Comparison of ENCODE assay signal across 13 cellular contexts in genomic region chr20:31862157-31862470, GRCh38. TPM values are rescaled to one million over a fixed set of nuclear protein-coding genes. Genes with fewer than 3 reads are reported as not detected.
DNase-seq lines count a peak whose midpoint lies in the region; ATAC-seq and TF ChIP-seq lines count a peak whose summit lies in the region.
"Had no signal": no experiment of that assay in that cellular context is flagged by ENCODE, and none has a peak within 500 bp of the region (broad histone marks: within the 10 kb centered on the region; RNA-seq: fewer than 3 reads in every experiment).

No MANE protein-coding gene starts in this region.

- no peaks in the 10 kb centered on the region for H3K36me3 Mint-ChIP-seq in activated naive CD8-positive, alpha-beta T cell treated with anti-CD3 and anti-CD28 coated beads, Interleukin-2, amount 10 ng/mL, durations not matched to agents 7 days and 5 days

- no peaks in the 10 kb centered on the region for H3K9me3 ChIP-seq in DND-41 (ENCODE audit: insufficient read depth, low read length, severe bottlenecking)
- no peaks in the 10 kb centered on the region for H3K9me3 ChIP-seq in mesodermal cell (ENCODE audit: control insufficient read depth, low read length)
- no peaks in the 10 kb centered on the region for H3K9me3 ChIP-seq in A673 (ENCODE audit: low read depth, low read length, poor library complexity, severe bottlenecking)
- H3K9me3 ChIP-seq: SJCRH30 had no signal

- ATAC-seq in DND-41 (ENCODE audit: insufficient read depth, low read depth): no peak
- ATAC-seq in activated naive CD8-positive, alpha-beta T cell treated with anti-CD3 and anti-CD28 coated beads, Interleukin-2, amount 10 ng/mL, durations not matched to agents 7 days and 5 days (ENCODE audit: low read depth): no peak

- H3K27ac Mint-ChIP-seq in activated naive CD8-positive, alpha-beta T cell treated with anti-CD3 and anti-CD28 coated beads, Interleukin-2, amount 10 ng/mL, durations not matched to agents 7 days and 5 days: no peak overlapping the region
- H3K27ac Mint-ChIP-seq: HFFc6 had no signal

- no peak overlapping the region for H3K9ac ChIP-seq in DND-41 (ENCODE audit: low read depth, low read length)

- H3K27me3 Mint-ChIP-seq in activated naive CD8-positive, alpha-beta T cell treated with anti-CD3 and anti-CD28 coated beads, Interleukin-2, amount 10 ng/mL, durations not matched to agents 7 days and 5 days: peaks cover 36% of the 10 kb centered on the region

- no peak for TF ChIP-seq CTCF in 22Rv1 (IDR thresholded peaks at IDR 0.05)
- TF ChIP-seq CTCF in DND-41 (IDR thresholded peaks at IDR 0.05; ENCODE audit: borderline replicate concordance, extremely low read depth, low read length, poor library complexity, severe bottlenecking): no peak
- TF ChIP-seq CTCF in A673 (conservative IDR thresholded peaks at IDR 0.05; ENCODE audit: low read depth, low read length): no peak

- intact Hi-C loops in A673 (cut with micrococcal nuclease; ENCODE audit: unreplicated experiment): no loop called here

- CTCF ChIA-PET in A673 (lab: Charles Lee): no interaction called here

- H3K4me3 Mint-ChIP-seq in activated naive CD8-positive, alpha-beta T cell treated with anti-CD3 and anti-CD28 coated beads, Interleukin-2, amount 10 ng/mL, durations not matched to agents 7 days and 5 days: peak overlapping the region; percentile 64

- POLR2A ChIA-PET in activated naive CD8-positive, alpha-beta T cell treated with anti-CD3 and anti-CD28 coated beads, Interleukin-2, amount 10 ng/mL, durations not matched to agents 7 days and 5 days (lab: Charles Lee): interaction anchor here (0.7 kb wide), 1 partner anchor 18 kb away, joined by 6 read pairs; no protein-coding TSS in a partner anchor
- POLR2A ChIA-PET in A673 (lab: Charles Lee; ENCODE audit: low non-redundant PET): interaction anchor here (0.7 kb wide), 1 partner anchor 12 kb away, joined by 3 read pairs; no protein-coding TSS in a partner anchor

- peaks cover 20% of the 10 kb centered on the region for H3K4me1 ChIP-seq in DND-41 (ENCODE audit: insufficient read depth, low read length)
- peaks cover 9% of the 10 kb centered on the region for H3K4me1 ChIP-seq in mesodermal cell (ENCODE audit: control insufficient read depth, insufficient read depth, low read length, poor library complexity, severe bottlenecking)
- peaks cover 4% of the 10 kb centered on the region for H3K4me1 ChIP-seq in A673 (ENCODE audit: insufficient read depth, low read length, poor library complexity, severe bottlenecking)

- no peaks in the 10 kb centered on the region for H3K79me2 ChIP-seq in DND-41 (ENCODE audit: insufficient read depth, low read length)

- H3K36me3 ChIP-seq in DND-41 (ENCODE audit: insufficient read depth, low read length) (no peaks in the 10 kb centered on the region), mesodermal cell (ENCODE audit: control insufficient read depth, insufficient read depth, low read length) (no peaks in the 10 kb centered on the region), A673 (ENCODE audit: insufficient read depth, low read length, poor library complexity, severe bottlenecking) (no peaks in the 10 kb centered on the region)
- H3K36me3 ChIP-seq: brain microvascular endothelial cell, SJCRH30 had no signal

- WGBS in mesodermal cell (ENCODE audit: insufficient coverage in 2 of 2), 2 experiments: 44 to 54% methylated on average over 2 to 3 of the region's 5 CpGs

- DNase-seq in DND-41 (no peak), A673 (ENCODE audit: low spot score) (no peak), putamen (ENCODE audit: low spot score) (no peak), hypothalamus (lab: John Stamatoyannopoulos, UW) (no peak), ureter (ENCODE audit: low spot score) (no peak)
- no peak for DNase-seq in activated naive CD8-positive, alpha-beta T cell treated with anti-CD3 and anti-CD28 coated beads, Interleukin-2, amount 10 ng/mL, durations not matched to agents 7 days and 5 days
- DNase-seq: brain microvascular endothelial cell, HFFc6 had no signal

- H3K4me1 Mint-ChIP-seq in activated naive CD8-positive, alpha-beta T cell treated with anti-CD3 and anti-CD28 coated beads, Interleukin-2, amount 10 ng/mL, durations not matched to agents 7 days and 5 days: peaks cover 29% of the 10 kb centered on the region

- H3K4me3 ChIP-seq in DND-41 (ENCODE audit: low read depth in 1 of 2, low read length in 2 of 2) (no peak overlapping the region), mesodermal cell (ENCODE audit: extremely low read depth, insufficient read depth, low read length, poor library complexity, severe bottlenecking) (peak overlapping the region; percentile 53), A673 (ENCODE audit: low read depth, low read length, poor library complexity, severe bottlenecking) (no peak overlapping the region)

- H3K27ac ChIP-seq in 22Rv1 (peak overlapping the region; percentile 50; the same call in 1 of the 2 replicates), DND-41 (ENCODE audit: low read length) (no peak overlapping the region), mesodermal cell (ENCODE audit: low read depth, low read length, severe bottlenecking) (no peak overlapping the region), A673 (ENCODE audit: low read depth, low read length, poor library complexity, severe bottlenecking) (no peak overlapping the region)
- H3K27ac ChIP-seq: brain microvascular endothelial cell, SJCRH30 had no signal

- no peaks in the 10 kb centered on the region for H4K20me1 ChIP-seq in DND-41 (ENCODE audit: insufficient read depth, low read length)

- no TSS peak for BruUV-seq in A673 (replicated peaks; lab: Mats Ljungman, UMichigan)

- peak overlapping the region; percentile 54 for H2AFZ ChIP-seq in DND-41 (ENCODE audit: low read depth, low read length)

- H3K4me2 ChIP-seq in DND-41 (ENCODE audit: insufficient read depth, low read length): peak overlapping the region; percentile 99

- peaks cover 33% of the 10 kb centered on the region for H3K27me3 ChIP-seq in DND-41 (ENCODE audit: insufficient read depth, low read length, poor library complexity)
- peaks cover 47% of the 10 kb centered on the region for H3K27me3 ChIP-seq in A673 (replicated peaks; ENCODE audit: insufficient read depth, low read depth, low read length, poor library complexity)

- no peaks in the 10 kb centered on the region for H3K9me3 Mint-ChIP-seq in activated naive CD8-positive, alpha-beta T cell treated with anti-CD3 and anti-CD28 coated beads, Interleukin-2, amount 10 ng/mL, durations not matched to agents 7 days and 5 days
- H3K9me3 Mint-ChIP-seq: HFFc6 had no signal

RNA-seq across cellular contexts. Expression of gene DUSP15, which starts 8.2 kb away (rescaled TPM):
- total RNA-seq in activated naive CD8-positive, alpha-beta T cell treated with anti-CD3 and anti-CD28 coated beads, Interleukin-2, amount 10 ng/mL, durations not matched to agents 7 days and 5 days: not detected
- 4.1 TPM for polyA plus RNA-seq in mesodermal cell (2013, experiment 1 of 2)
- polyA plus RNA-seq in mesodermal cell (2013, experiment 2 of 2): 3.2 TPM
- total RNA-seq in A673 (2021): 0.31 TPM in 1 of 2 replicates, not detected in the other
- 4.7 TPM for total RNA-seq in ureter
- total RNA-seq: activated CD8-positive, alpha-beta memory T cell treated with anti-CD3 and anti-CD28 coated beads for 36 hours; fibroblast of lung; HFFc6 had no signal

RNA-seq across cellular contexts. Expression of gene TTLL9, which starts 8.3 kb away (rescaled TPM):
- not detected for total RNA-seq in activated naive CD8-positive, alpha-beta T cell treated with anti-CD3 and anti-CD28 coated beads, Interleukin-2, amount 10 ng/mL, durations not matched to agents 7 days and 5 days
- polyA plus RNA-seq in mesodermal cell (2013, experiment 1 of 2): 0.29 TPM
- polyA plus RNA-seq in mesodermal cell (2013, experiment 2 of 2): 0.40 TPM
- not detected in 2 replicates for total RNA-seq in A673 (2021)
- total RNA-seq in ureter: 0.86 TPM
- total RNA-seq: activated CD8-positive, alpha-beta memory T cell treated with anti-CD3 and anti-CD28 coated beads for 36 hours; fibroblast of lung; HFFc6; SJCRH30 had no signal

RNA-seq across cellular contexts. Expression of gene FOXS1, which starts 16.7 kb away (rescaled TPM):
- total RNA-seq in activated naive CD8-positive, alpha-beta T cell treated with anti-CD3 and anti-CD28 coated beads, Interleukin-2, amount 10 ng/mL, durations not matched to agents 7 days and 5 days: not detected
- 6.4 TPM for polyA plus RNA-seq in mesodermal cell (2013, experiment 1 of 2)
- polyA plus RNA-seq in mesodermal cell (2013, experiment 2 of 2): 5.0 TPM
- not detected in 2 replicates for total RNA-seq in A673 (2021)
- total RNA-seq in ureter: not detected
- total RNA-seq: activated CD8-positive, alpha-beta memory T cell treated with anti-CD3 and anti-CD28 coated beads for 36 hours; HFFc6 had no signal
- polyA plus RNA-seq: fibroblast of lung had no signal

RNA-seq across cellular contexts. Expression of gene MYLK2, which starts 43.0 kb away (rescaled TPM):
- total RNA-seq in activated naive CD8-positive, alpha-beta T cell treated with anti-CD3 and anti-CD28 coated beads, Interleukin-2, amount 10 ng/mL, durations not matched to agents 7 days and 5 days: under 1 TPM; 0.31 to 0.39 TPM
- 0.18 TPM for polyA plus RNA-seq in mesodermal cell (2013, experiment 1 of 2)
- polyA plus RNA-seq in mesodermal cell (2013, experiment 2 of 2): 0.35 TPM
- total RNA-seq in A673 (2021) (1.2 and 1.3 TPM in 2 replicates), ureter (not detected)
- polyA plus RNA-seq: fibroblast of lung had no signal
